ENCODE assay signal across 1 cellular context in the genomic region with DNA sequence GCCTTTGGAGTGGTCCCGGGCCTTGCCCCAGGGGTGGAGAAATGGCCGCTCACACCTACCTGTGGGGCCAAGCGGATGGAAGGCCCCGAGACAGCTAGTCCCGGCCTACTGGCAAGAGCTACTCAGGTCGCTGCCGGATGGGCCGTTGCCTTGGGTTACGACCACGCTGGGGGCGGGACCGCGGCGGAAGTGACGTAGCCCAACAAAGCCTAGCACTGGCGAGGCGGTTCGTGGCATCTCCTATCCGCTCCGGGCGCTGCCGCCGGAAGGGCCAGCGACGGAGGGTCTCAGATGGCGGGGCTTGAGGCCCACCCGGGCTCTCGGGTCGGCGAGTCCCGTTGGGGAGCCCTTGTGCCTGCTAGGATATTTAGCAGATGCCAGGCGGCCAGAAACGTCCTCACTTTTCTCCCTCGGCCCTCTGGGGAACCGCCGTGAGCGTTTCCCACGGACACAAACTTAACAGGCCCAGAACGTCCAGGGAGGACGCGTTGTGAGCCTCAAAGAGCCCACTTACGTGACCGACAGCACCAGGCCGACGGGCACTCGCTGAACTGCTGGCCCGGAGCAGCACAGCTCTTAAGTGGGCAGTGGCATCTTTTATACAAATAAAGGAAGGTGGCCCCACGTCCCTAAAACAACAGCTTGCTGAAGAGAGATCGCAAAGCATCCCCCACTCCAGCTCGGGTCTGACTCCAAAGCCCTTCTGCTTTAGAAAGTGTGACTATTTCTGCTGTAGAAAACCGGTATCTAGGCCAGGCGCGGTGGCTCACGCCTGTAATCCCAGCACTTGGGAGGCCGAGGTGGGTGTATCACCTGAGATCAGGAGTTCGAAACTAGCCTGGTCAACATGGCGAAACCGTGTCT.
TF ChIP-seq lines count a peak whose summit lies in the region.

A gene with protein sequence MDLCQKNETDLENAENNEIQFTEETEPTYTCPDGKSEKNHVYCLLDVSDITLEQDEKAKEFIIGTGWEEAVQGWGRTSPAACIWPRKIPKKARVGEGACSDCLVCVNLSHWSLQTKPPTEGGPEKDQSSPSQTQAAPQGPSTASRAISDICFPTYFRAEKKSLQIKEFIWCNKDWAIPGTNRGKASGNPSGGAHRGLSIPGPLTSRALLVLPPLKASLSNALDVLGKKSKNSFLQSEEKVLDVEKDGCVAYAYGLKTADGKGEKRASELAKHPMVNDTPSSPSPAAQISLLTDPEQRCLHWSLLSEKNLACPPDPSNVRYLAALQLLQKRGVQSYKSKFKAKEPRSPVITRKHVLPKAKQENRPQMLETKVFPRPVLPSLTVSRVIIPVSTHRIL (minus strand): TSS at position 162 of the 864 bp plus-strand sequence. CDS start 13,283 bp downstream, outside the sequence.

TF ChIP-seq in K562, 482 proteins besides CTCF, POLR2A, EP300 and RAD21 (continued from another document and continues in another):
- TF ChIP-seq ZNF766 (CRISPR knock-in tag; conservative IDR thresholded peaks at IDR 0.05) (no peak), ELF2 (CRISPR knock-in tag; IDR thresholded peaks at IDR 0.05) (peak; percentile 72), ZNF696 (CRISPR knock-in tag; conservative IDR thresholded peaks at IDR 0.05) (no peak), ZKSCAN3 (CRISPR knock-in tag; IDR thresholded peaks at IDR 0.05) (no peak), SMARCB1 (IDR thresholded peaks at IDR 0.05; ENCODE audit: insufficient read length, low read depth) (no peak), LCOR (CRISPR knock-in tag; IDR thresholded peaks at IDR 0.05) (no peak), POLR2H (tag; IDR thresholded peaks at IDR 0.05; ENCODE audit: low read depth) (peak; percentile 70), ZNF263 (CRISPR knock-in tag; IDR thresholded peaks at IDR 0.05; ENCODE audit: borderline replicate concordance) (no peak), FOSL1 (tag; conservative IDR thresholded peaks at IDR 0.05) (peak; percentile 42; the same call in 1 of the 2 replicates), C11orf30 (IDR thresholded peaks at IDR 0.05; ENCODE audit: low read depth) (peak; percentile 83; the same call in 1 of the 2 replicates), TRIM24 (IDR thresholded peaks at IDR 0.05) (peak in 1 of 2 experiments; percentile 94; a peak in 2 of 4 replicates), JUNB (CRISPR knock-in tag; conservative IDR thresholded peaks at IDR 0.05) (0 out of 2 replicates have a peak, but pooled peaks have one; percentile 2), PTTG1 (tag; IDR thresholded peaks at IDR 0.05; ENCODE audit: low read depth) (no peak), RBM17 (IDR thresholded peaks at IDR 0.05; ENCODE audit: borderline replicate concordance, low read depth, low read length) (no peak), PRMT5 (CRISPR knock-in tag; IDR thresholded peaks at IDR 0.05) (peak; percentile 82; the same call in 1 of the 2 replicates), HDAC8 (tag; IDR thresholded peaks at IDR 0.05) (no peak), TAF1 (IDR thresholded peaks at IDR 0.05; ENCODE audit: control insufficient read depth, extremely low read depth, insufficient read depth, low read length, severe bottlenecking) (peak; percentile 71), MBD2 (IDR thresholded peaks at IDR 0.05; ENCODE audit: borderline replicate concordance, low read depth) (peak; percentile 61; the same call in 1 of the 2 replicates), TCFL5 (CRISPR knock-in tag; conservative IDR thresholded peaks at IDR 0.05) (0 out of 2 replicates have a peak, but pooled peaks have one; percentile 32), STAT5A (IDR thresholded peaks at IDR 0.05; ENCODE audit: borderline replicate concordance, low read length) (no peak), ELF1 (tag; IDR thresholded peaks at IDR 0.05) (no peak; the same call in 1 of the 2 replicates)
- TF ChIP-seq, protein P1, sequence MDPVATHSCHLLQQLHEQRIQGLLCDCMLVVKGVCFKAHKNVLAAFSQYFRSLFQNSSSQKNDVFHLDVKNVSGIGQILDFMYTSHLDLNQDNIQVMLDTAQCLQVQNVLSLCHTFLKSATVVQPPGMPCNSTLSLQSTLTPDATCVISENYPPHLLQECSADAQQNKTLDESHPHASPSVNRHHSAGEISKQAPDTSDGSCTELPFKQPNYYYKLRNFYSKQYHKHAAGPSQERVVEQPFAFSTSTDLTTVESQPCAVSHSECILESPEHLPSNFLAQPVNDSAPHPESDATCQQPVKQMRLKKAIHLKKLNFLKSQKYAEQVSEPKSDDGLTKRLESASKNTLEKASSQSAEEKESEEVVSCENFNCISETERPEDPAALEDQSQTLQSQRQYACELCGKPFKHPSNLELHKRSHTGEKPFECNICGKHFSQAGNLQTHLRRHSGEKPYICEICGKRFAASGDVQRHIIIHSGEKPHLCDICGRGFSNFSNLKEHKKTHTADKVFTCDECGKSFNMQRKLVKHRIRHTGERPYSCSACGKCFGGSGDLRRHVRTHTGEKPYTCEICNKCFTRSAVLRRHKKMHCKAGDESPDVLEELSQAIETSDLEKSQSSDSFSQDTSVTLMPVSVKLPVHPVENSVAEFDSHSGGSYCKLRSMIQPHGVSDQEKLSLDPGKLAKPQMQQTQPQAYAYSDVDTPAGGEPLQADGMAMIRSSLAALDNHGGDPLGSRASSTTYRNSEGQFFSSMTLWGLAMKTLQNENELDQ (CRISPR knock-in tag; IDR thresholded peaks at IDR 0.05; ENCODE audit: borderline replicate concordance) = no peak
- TF ChIP-seq, protein P2, sequence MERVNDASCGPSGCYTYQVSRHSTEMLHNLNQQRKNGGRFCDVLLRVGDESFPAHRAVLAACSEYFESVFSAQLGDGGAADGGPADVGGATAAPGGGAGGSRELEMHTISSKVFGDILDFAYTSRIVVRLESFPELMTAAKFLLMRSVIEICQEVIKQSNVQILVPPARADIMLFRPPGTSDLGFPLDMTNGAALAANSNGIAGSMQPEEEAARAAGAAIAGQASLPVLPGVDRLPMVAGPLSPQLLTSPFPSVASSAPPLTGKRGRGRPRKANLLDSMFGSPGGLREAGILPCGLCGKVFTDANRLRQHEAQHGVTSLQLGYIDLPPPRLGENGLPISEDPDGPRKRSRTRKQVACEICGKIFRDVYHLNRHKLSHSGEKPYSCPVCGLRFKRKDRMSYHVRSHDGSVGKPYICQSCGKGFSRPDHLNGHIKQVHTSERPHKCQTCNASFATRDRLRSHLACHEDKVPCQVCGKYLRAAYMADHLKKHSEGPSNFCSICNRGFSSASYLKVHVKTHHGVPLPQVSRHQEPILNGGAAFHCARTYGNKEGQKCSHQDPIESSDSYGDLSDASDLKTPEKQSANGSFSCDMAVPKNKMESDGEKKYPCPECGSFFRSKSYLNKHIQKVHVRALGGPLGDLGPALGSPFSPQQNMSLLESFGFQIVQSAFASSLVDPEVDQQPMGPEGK (CRISPR knock-in tag; IDR thresholded peaks at IDR 0.05; ENCODE audit: borderline replicate concordance) = no peak
- TF ChIP-seq, protein P3, sequence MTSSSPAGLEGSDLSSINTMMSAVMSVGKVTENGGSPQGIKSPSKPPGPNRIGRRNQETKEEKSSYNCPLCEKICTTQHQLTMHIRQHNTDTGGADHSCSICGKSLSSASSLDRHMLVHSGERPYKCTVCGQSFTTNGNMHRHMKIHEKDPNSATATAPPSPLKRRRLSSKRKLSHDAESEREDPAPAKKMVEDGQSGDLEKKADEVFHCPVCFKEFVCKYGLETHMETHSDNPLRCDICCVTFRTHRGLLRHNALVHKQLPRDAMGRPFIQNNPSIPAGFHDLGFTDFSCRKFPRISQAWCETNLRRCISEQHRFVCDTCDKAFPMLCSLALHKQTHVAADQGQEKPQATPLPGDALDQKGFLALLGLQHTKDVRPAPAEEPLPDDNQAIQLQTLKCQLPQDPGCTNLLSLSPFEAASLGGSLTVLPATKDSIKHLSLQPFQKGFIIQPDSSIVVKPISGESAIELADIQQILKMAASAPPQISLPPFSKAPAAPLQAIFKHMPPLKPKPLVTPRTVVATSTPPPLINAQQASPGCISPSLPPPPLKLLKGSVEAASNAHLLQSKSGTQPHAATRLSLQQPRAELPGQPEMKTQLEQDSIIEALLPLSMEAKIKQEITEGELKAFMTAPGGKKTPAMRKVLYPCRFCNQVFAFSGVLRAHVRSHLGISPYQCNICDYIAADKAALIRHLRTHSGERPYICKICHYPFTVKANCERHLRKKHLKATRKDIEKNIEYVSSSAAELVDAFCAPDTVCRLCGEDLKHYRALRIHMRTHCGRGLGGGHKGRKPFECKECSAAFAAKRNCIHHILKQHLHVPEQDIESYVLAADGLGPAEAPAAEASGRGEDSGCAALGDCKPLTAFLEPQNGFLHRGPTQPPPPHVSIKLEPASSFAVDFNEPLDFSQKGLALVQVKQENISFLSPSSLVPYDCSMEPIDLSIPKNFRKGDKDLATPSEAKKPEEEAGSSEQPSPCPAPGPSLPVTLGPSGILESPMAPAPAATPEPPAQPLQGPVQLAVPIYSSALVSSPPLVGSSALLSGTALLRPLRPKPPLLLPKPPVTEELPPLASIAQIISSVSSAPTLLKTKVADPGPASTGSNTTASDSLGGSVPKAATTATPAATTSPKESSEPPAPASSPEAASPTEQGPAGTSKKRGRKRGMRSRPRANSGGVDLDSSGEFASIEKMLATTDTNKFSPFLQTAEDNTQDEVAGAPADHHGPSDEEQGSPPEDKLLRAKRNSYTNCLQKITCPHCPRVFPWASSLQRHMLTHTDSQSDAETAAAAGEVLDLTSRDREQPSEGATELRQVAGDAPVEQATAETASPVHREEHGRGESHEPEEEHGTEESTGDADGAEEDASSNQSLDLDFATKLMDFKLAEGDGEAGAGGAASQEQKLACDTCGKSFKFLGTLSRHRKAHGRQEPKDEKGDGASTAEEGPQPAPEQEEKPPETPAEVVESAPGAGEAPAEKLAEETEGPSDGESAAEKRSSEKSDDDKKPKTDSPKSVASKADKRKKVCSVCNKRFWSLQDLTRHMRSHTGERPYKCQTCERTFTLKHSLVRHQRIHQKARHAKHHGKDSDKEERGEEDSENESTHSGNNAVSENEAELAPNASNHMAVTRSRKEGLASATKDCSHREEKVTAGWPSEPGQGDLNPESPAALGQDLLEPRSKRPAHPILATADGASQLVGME (CRISPR knock-in tag; IDR thresholded peaks at IDR 0.05) = peak; percentile 76; the same call in 1 of the 2 replicates
- TF ChIP-seq, protein P4, sequence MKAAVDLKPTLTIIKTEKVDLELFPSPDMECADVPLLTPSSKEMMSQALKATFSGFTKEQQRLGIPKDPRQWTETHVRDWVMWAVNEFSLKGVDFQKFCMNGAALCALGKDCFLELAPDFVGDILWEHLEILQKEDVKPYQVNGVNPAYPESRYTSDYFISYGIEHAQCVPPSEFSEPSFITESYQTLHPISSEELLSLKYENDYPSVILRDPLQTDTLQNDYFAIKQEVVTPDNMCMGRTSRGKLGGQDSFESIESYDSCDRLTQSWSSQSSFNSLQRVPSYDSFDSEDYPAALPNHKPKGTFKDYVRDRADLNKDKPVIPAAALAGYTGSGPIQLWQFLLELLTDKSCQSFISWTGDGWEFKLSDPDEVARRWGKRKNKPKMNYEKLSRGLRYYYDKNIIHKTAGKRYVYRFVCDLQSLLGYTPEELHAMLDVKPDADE (conservative IDR thresholded peaks at IDR 0.05; ENCODE audit: control insufficient read depth, low read depth, low read length) = peak; percentile 52; the same call in 1 of the 2 replicates
- TF ChIP-seq, protein P5, sequence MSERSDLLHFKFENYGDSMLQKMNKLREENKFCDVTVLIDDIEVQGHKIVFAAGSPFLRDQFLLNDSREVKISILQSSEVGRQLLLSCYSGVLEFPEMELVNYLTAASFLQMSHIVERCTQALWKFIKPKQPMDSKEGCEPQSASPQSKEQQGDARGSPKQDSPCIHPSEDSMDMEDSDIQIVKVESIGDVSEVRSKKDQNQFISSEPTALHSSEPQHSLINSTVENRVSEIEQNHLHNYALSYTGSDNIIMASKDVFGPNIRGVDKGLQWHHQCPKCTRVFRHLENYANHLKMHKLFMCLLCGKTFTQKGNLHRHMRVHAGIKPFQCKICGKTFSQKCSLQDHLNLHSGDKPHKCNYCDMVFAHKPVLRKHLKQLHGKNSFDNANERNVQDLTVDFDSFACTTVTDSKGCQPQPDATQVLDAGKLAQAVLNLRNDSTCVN (CRISPR knock-in tag; IDR thresholded peaks at IDR 0.05) = no peak
- TF ChIP-seq, protein P6, sequence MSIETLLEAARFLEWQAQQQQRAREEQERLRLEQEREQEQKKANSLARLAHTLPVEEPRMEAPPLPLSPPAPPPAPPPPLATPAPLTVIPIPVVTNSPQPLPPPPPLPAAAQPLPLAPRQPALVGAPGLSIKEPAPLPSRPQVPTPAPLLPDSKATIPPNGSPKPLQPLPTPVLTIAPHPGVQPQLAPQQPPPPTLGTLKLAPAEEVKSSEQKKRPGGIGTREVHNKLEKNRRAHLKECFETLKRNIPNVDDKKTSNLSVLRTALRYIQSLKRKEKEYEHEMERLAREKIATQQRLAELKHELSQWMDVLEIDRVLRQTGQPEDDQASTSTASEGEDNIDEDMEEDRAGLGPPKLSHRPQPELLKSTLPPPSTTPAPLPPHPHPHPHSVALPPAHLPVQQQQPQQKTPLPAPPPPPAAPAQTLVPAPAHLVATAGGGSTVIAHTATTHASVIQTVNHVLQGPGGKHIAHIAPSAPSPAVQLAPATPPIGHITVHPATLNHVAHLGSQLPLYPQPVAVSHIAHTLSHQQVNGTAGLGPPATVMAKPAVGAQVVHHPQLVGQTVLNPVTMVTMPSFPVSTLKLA (conservative IDR thresholded peaks at IDR 0.05) = peak; percentile 90 to 97; a peak in 3 of 4 replicates
- TF ChIP-seq, protein P7, sequence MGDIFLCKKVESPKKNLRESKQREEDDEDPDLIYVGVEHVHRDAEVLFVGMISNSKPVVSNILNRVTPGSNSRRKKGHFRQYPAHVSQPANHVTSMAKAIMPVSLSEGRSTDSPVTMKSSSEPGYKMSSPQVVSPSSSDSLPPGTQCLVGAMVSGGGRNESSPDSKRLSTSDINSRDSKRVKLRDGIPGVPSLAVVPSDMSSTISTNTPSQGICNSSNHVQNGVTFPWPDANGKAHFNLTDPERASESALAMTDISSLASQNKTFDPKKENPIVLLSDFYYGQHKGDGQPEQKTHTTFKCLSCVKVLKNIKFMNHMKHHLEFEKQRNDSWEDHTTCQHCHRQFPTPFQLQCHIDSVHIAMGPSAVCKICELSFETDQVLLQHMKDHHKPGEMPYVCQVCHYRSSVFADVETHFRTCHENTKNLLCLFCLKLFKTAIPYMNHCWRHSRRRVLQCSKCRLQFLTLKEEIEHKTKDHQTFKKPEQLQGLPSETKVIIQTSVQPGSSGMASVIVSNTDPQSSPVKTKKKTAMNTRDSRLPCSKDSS (IDR thresholded peaks at IDR 0.05; ENCODE audit: low read depth, partially characterized antibody) = no peak
- TF ChIP-seq, protein P8, sequence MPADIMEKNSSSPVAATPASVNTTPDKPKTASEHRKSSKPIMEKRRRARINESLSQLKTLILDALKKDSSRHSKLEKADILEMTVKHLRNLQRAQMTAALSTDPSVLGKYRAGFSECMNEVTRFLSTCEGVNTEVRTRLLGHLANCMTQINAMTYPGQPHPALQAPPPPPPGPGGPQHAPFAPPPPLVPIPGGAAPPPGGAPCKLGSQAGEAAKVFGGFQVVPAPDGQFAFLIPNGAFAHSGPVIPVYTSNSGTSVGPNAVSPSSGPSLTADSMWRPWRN (IDR thresholded peaks at IDR 0.05; ENCODE audit: low read depth) = no peak
- TF ChIP-seq, protein P9, sequence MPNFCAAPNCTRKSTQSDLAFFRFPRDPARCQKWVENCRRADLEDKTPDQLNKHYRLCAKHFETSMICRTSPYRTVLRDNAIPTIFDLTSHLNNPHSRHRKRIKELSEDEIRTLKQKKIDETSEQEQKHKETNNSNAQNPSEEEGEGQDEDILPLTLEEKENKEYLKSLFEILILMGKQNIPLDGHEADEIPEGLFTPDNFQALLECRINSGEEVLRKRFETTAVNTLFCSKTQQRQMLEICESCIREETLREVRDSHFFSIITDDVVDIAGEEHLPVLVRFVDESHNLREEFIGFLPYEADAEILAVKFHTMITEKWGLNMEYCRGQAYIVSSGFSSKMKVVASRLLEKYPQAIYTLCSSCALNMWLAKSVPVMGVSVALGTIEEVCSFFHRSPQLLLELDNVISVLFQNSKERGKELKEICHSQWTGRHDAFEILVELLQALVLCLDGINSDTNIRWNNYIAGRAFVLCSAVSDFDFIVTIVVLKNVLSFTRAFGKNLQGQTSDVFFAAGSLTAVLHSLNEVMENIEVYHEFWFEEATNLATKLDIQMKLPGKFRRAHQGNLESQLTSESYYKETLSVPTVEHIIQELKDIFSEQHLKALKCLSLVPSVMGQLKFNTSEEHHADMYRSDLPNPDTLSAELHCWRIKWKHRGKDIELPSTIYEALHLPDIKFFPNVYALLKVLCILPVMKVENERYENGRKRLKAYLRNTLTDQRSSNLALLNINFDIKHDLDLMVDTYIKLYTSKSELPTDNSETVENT (CRISPR knock-in tag; IDR thresholded peaks at IDR 0.05) = peak; percentile 57; the same call in 1 of the 2 replicates
